ENCODE assay signal across 8 cellular contexts in the genomic region with DNA sequence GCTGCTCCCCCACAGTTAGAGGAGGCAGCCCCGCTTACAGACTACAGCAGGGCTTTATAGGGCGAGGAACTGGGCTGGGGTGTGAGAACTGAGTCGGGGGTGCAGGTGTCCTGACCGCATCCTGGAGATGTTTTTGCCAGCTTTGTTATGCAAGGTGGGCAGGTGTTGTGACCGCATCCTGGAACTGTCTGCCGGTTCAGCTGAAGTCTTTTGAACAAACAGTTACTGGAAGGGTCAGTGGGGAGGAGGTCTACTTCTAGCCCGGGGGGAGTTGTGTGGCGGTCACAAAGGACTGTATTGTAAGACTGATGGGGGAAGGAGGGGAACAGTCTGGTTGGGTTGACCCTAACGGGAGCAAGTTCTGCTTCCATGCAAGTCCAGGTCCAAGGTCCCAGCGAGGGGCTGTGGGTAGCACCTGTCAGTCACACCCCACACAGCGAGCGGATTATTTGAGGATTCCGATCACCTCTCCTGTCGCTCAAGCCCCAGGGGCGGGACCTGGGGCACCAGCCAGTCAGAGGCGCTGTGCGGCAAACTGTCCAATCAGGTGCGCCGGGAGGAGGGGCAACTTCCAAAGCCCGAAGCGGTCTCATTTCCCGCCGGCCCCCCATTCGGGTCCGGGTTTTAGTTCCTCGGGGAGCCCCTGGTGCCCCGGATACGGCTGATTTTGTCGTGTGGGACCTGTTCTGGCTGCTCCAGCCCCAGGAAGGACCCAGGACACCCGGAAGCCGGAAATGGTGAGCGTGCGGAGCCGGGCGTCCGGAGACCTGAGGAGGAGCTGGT. TPM values are rescaled to one million over a fixed set of nuclear protein-coding genes. Genes with fewer than 3 reads are reported as not detected.
A peak's percentile ranks its signal among the peaks of the same experiment; 100 is the strongest.
DNase-seq lines count a peak whose midpoint lies in the region; ATAC-seq, FAIRE-seq and TF ChIP-seq lines count a peak whose summit lies in the region.

A gene (plus strand): TSS at position 610 of the 783 bp plus-strand sequence. CDS start 125 bp downstream, at position 735.

- H3K4me3 ChIP-seq in right cardiac atrium (ENCODE audit: low read length): peak within 1 kb of the TSS; percentile 85
- H3K4me3 ChIP-seq in uterus: peak within 1 kb of the TSS; percentile 60 to 92

- FAIRE-seq in GM18507 (lab: Jason Lieb, UNC): peak; percentile 96

- TF ChIP-seq CTCF in uterus (IDR thresholded peaks at IDR 0.05): no peak

- ATAC-seq in HG02973 (IDR thresholded peaks at IDR 0.05; ENCODE audit: unreplicated experiment) (peak; percentile 71), right cardiac atrium (peak; percentile 88)

- WGBS in right cardiac atrium: 4% methylated on average over 36 of the region's 36 CpGs

- TF ChIP-seq POLR2A in uterus (IDR thresholded peaks at IDR 0.05): peak in 1 of 2 donors; percentile 34

- no peaks in the 10 kb centered on the region for H3K27me3 ChIP-seq in right cardiac atrium (ENCODE audit: control insufficient read depth, insufficient read depth)
- H3K27me3 ChIP-seq in uterus: no peaks in the 10 kb centered on the region

- intact Hi-C loops in T-helper 2 cell treated with Interferon-gamma antibody and Interleukin-4, amounts not matched to agents 100 ng/mL and 5 ng/mL, for 36 hours (cut with micrococcal nuclease): loop anchor here (1.0 to 2.0 kb wide), 5 partner anchors 65 to 232 kb away; a partner anchor contains a TSS
- intact Hi-C loops in right cardiac atrium (cut with DNase I): no loop called here
- intact Hi-C loops in uterus (cut with DNase I; ENCODE audit: low total_unique reads): no loop called here

- DNase-seq in GM18507 (ENCODE audit: extremely low spot score, insufficient read length, low read depth): peak; percentile 80
- peak; percentile 65 to 77 for DNase-seq in NCI-H1930 (lab: John Stamatoyannopoulos, UW)
- DNase-seq in anterior cingulate cortex (lab: John Stamatoyannopoulos, UW): peak; percentile 45 to 97 (median 89)
- peak; percentile 95 to 97 (median 97) for DNase-seq in right cardiac atrium
- DNase-seq in pulmonary artery endothelial cell (ENCODE audit: low read depth, low spot score): peak; percentile 61
- DNase-seq in uterus: peak; percentile 91

- H3K9me3 ChIP-seq in right cardiac atrium (ENCODE audit: control insufficient read depth, low read length) (no peaks in the 10 kb centered on the region), uterus (no peaks in the 10 kb centered on the region)

- H3K4me1 ChIP-seq in right cardiac atrium (ENCODE audit: control insufficient read depth, insufficient read depth, low read length) (no peaks in the 10 kb centered on the region), uterus (peaks cover 0 to 7% of the 10 kb centered on the region in 2 donors)

- H3K36me3 ChIP-seq in uterus: no peaks in the 10 kb centered on the region

- H3K27ac ChIP-seq in right cardiac atrium (ENCODE audit: low read length): peak within 1 kb of the TSS; percentile 54
- H3K27ac ChIP-seq in uterus: peak within 1 kb of the TSS; percentile 76 to 77

RNA-seq across cellular contexts. Expression of the gene that starts here (rescaled TPM):
- 80.6 and 86.2 TPM in 2 replicates for total RNA-seq in T-helper 2 cell treated with Interferon-gamma antibody and Interleukin-4, amounts not matched to agents 100 ng/mL and 5 ng/mL, for 36 hours
- total RNA-seq in right cardiac atrium (1 to 10 TPM; 3.1 to 5.9 (median 5.0) TPM), pulmonary artery endothelial cell (11.0 and 15.7 TPM in 2 replicates), uterus (10 to 100 TPM in 1 of 4 donors, 1 to 10 TPM in 3; 1.5 to 12.3 (median 9.9) TPM)
- 3.1 TPM for polyA plus RNA-seq in right cardiac atrium

Comparison
In these comparisons a context has a peak if more than half of its experiments do, and no peak if none do; other contexts are left out.
1. Peak in every context shown above with its lines: DNase-seq, ATAC-seq, H3K4me3 ChIP-seq and H3K27ac ChIP-seq.